In the genomic region with DNA sequence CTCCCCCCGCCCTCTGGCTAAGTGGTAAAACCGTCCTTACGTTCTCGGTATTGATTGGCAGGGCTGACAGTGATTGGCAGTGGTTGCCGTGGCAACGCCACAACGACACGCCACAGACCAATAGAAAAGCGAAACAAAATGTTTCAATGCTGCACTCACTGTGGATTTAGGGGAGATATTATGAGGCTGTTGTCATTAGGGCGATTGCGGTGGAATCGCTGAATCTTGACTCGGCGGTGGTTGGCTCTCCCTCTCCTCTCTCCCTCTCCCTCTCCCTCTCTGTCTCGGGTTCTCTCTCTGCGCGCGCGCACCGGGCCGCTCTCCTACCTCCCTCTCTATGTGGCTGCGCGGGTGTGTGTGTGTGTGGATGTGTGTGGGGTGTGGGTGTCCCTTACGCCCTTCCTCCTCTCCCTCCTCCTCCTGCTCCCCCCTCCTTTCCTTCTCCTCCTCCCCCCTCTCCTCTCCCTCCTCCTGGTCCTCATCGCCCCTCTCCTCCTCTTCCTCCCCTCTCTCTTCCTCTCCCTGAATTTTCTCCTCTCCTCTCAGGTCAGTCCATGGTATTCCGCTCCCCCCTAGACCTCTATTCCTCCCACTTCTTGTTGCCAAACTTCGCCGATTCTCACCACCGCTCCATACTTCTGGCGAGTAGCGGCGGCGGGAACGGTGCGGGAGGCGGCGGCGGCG, we compare ENCODE assay signal across 9 cellular contexts. TPM values are rescaled to one million over a fixed set of nuclear protein-coding genes. Genes with fewer than 3 reads are reported as not detected.
A peak's percentile ranks its signal among the peaks of the same experiment; 100 is the strongest.
DNase-seq lines count a peak whose midpoint lies in the region; ATAC-seq, FAIRE-seq and TF ChIP-seq lines count a peak whose summit lies in the region.
"Had no signal": no experiment of that assay in that cellular context is flagged by ENCODE, and none has a peak within 500 bp of the region (broad histone marks: within the 10 kb centered on the region; RNA-seq: fewer than 3 reads in every experiment).

A gene (plus strand): TSS at position 152 of the 684 bp plus-strand sequence. CDS start 403 bp downstream, at position 555.

- H3K4me3 ChIP-seq in keratinocyte (ENCODE audit: control insufficient read depth in 2 of 3, extremely low read depth in 1 of 3, insufficient read depth in 2 of 3, low read depth in 1 of 3, low read length in 3 of 3), result peak within 1 kb of the TSS in 2 of 3 experiments; percentile 40 to 65

- peaks cover 7% of the 10 kb centered on the region for H3K4me1 ChIP-seq in keratinocyte (ENCODE audit: control insufficient read depth, extremely low read depth, insufficient read depth, low read length)

- H4K20me1 ChIP-seq in keratinocyte (ENCODE audit: control insufficient read depth, extremely low read depth, insufficient read depth, low read length), result no peaks in the 10 kb centered on the region

- peak within 1 kb of the TSS in 1 of 2 donors; percentile 53 for H3K27ac Mint-ChIP-seq in activated naive CD4-positive, alpha-beta T cell treated with anti-CD3 and anti-CD28 coated beads, Interleukin-2, amount 50 U/mL, for 72 hours

- H3K9me3 ChIP-seq in keratinocyte (ENCODE audit: control insufficient read depth, low read depth, low read length), result no peaks in the 10 kb centered on the region

- H3K9ac ChIP-seq in keratinocyte (ENCODE audit: control insufficient read depth, extremely low read depth, insufficient read depth, low read length), result no peak within 1 kb of the TSS

- H2AFZ ChIP-seq in keratinocyte (ENCODE audit: control insufficient read depth, low read length), result no peak within 1 kb of the TSS

- no peaks in the 10 kb centered on the region for H3K79me2 ChIP-seq in keratinocyte (ENCODE audit: control insufficient read depth, insufficient read depth, low read length)

- no peaks in the 10 kb centered on the region for H3K36me3 ChIP-seq in keratinocyte (ENCODE audit: control insufficient read depth in 2 of 2, extremely low read depth in 1 of 2, insufficient read depth in 2 of 2, low read length in 2 of 2)

- no peak for TF ChIP-seq CTCF in keratinocyte (optimal IDR thresholded peaks at IDR 0.05 in 1 of 3, IDR thresholded peaks at IDR 0.05 in 1 of 3, conservative IDR thresholded peaks at IDR 0.05 in 1 of 3; ENCODE audit: extremely low read depth in 1 of 3, insufficient read depth in 2 of 3, low read length in 3 of 3)

- H3K36me3 Mint-ChIP-seq in activated naive CD4-positive, alpha-beta T cell treated with anti-CD3 and anti-CD28 coated beads, Interleukin-2, amount 50 U/mL, for 72 hours, result peaks cover 0 to 19% of the 10 kb centered on the region in 2 donors

- peak; percentile 55 for ATAC-seq in GM19467 (IDR thresholded peaks at IDR 0.05; ENCODE audit: unreplicated experiment)
- peak; percentile 55 to 63 for ATAC-seq in activated naive CD4-positive, alpha-beta T cell treated with anti-CD3 and anti-CD28 coated beads, Interleukin-2, amount 50 U/mL, for 72 hours
- no peak for ATAC-seq in GM21367 (IDR thresholded peaks at IDR 0.05; ENCODE audit: unreplicated experiment)

- no peak for FAIRE-seq in keratinocyte (lab: Jason Lieb, UNC)
- FAIRE-seq: TTC549 had no signal

- dilution Hi-C loops in keratinocyte (cut with MboI; ENCODE audit: extremely low pct_ligation_motif_present, low sequenced_read_pairs), result no loop called here

- peaks cover 96% of the 10 kb centered on the region for H3K27me3 ChIP-seq in keratinocyte (ENCODE audit: control insufficient read depth, extremely low read depth, insufficient read depth, low read length)

- DNase-seq in EH (ENCODE audit: low read depth) (peak; percentile 34), NCI-H146 treated with DMSO at 0.1 percent for 48 hours (lab: John Stamatoyannopoulos, UW; ENCODE audit: unreplicated experiment) (peak; percentile 52), keratinocyte (ENCODE audit: low read depth, low spot score) (no peak), C1 segment of cervical spinal cord (lab: John Stamatoyannopoulos, UW) (no peak)
- no peak for DNase-seq in activated naive CD4-positive, alpha-beta T cell treated with anti-CD3 and anti-CD28 coated beads, Interleukin-2, amount 50 U/mL, for 72 hours (ENCODE audit: low spot score in 2 of 2)
- peak; percentile 62 for DNase-seq in stimulated activated CD8-positive, alpha-beta memory T cell treated with anti-CD3 and anti-CD28 coated beads, Interleukin-4, amount 100 ng/mL, for 48 hours

- no peak within 1 kb of the TSS for H3K27ac ChIP-seq in keratinocyte (ENCODE audit: control insufficient read depth, insufficient read depth, low read length)

- peak within 1 kb of the TSS; percentile 76 for H3K4me2 ChIP-seq in keratinocyte (ENCODE audit: control insufficient read depth, extremely low read depth, insufficient read depth, low read depth, low read length)

- H3K9me1 ChIP-seq in keratinocyte (ENCODE audit: control insufficient read depth, extremely low read depth, insufficient read depth, low read length), result no peaks in the 10 kb centered on the region

- H3K9me3 Mint-ChIP-seq in activated naive CD4-positive, alpha-beta T cell treated with anti-CD3 and anti-CD28 coated beads, Interleukin-2, amount 50 U/mL, for 72 hours, result no peaks in the 10 kb centered on the region

RNA-seq across cellular contexts. Expression of the gene that starts here (rescaled TPM):
- total RNA-seq in activated naive CD4-positive, alpha-beta T cell treated with anti-CD3 and anti-CD28 coated beads, Interleukin-2, amount 50 U/mL, for 72 hours, result not detected
- not detected in 3 replicates for polyA plus RNA-seq in keratinocyte
- polyA plus RNA-seq in keratinocyte (2011; ENCODE audit: low read depth), result not detected
- not detected in 2 replicates for polyA plus RNA-seq in keratinocyte (2011; cell fraction: cytosol; rRNA removed)
- not detected in 2 replicates for polyA plus RNA-seq in keratinocyte (2011; cell fraction: nucleus; rRNA removed)
- polyA plus RNA-seq in keratinocyte (2012; ENCODE audit: low replicate concordance), result not detected in 2 replicates
- polyA minus RNA-seq in keratinocyte, result not detected in 3 replicates
- polyA minus RNA-seq in keratinocyte (2011; cell fraction: cytosol; rRNA and poly(A)+ RNA removed), result not detected
- polyA minus RNA-seq in keratinocyte (2011; cell fraction: nucleus; rRNA and poly(A)+ RNA removed), result not detected in 2 replicates

Comparison
In these comparisons a context has a peak if more than half of its experiments do, and no peak if none do; other contexts are left out.
1. Peak in ATAC-seq in activated naive CD4-positive, alpha-beta T cell treated with anti-CD3 and anti-CD28 coated beads, Interleukin-2, amount 50 U/mL, for 72 hours; RNA of the gene not detected or under 1 TPM.
2. DNase-seq: peak in EH (single experiment), NCI-H146 treated with DMSO at 0.1 percent for 48 hours (single experiment) and stimulated activated CD8-positive, alpha-beta memory T cell treated with anti-CD3 and anti-CD28 coated beads, Interleukin-4, amount 100 ng/mL, for 48 hours (single experiment); none in activated naive CD4-positive, alpha-beta T cell treated with anti-CD3 and anti-CD28 coated beads, Interleukin-2, amount 50 U/mL, for 72 hours (0 of 2), keratinocyte (single experiment) and C1 segment of cervical spinal cord (0 of 14).